Comparison of ENCODE assay signal across 19 cellular contexts in the genomic region with DNA sequence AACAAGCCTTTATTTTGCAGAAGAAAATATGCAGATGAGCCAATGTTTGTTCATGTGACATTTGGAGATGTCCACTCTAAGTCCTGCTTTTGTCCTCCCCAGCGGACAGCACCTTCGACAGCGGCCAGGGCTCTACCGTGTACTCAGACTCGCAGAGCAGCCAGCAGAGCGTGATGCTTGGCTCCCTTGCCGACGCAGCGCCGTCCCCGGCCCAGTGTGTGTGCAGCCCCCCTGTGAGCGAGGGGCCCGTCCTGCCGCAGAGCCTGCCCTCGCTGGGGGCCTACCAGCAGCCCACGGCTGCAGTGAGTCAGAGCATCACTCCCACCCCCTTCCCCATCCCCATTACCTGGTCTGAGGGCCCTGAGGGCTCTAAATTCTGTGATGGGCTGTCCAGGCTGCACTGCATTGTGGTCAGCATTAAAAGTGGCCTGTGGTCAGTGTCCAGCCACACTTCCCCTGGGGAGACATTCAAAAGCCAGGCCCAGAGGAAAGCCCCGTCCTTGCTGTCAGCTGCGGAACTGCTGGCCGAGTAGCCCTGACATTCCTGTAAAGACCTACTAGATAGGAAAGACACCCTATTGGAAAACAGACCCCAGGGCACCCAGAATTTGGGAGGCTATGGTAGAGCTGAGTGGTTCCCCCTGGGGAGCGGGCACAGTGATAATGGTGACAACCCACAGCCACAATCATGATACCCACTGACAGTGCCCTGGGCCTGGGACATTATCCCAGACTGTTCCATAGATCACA.
DNase-seq lines count a peak whose midpoint lies in the region; ATAC-seq and TF ChIP-seq lines count a peak whose summit lies in the region.
"Had no signal": no experiment of that assay in that cellular context is flagged by ENCODE, and none has a peak within 500 bp of the region (broad histone marks: within the 10 kb centered on the region; RNA-seq: fewer than 3 reads in every experiment).

No MANE protein-coding gene starts in this region.

- no TSS peak for BruUV-seq in IMR-90 (replicated peaks; lab: Mats Ljungman, UMichigan)

- CTCF ChIA-PET in IMR-90 (lab: Yijun Ruan, JAX) = no interaction called here
- CTCF ChIA-PET in activated CD4-positive, alpha-beta T cell treated with anti-CD3 and anti-CD28 coated beads, Interleukin-2, amount 10 ng/mL, durations not matched to agents 7 days and 5 days (lab: Charles Lee) = no interaction called here

- H3K4ac ChIP-seq in IMR-90 (ENCODE audit: low read depth, low read length) = no peak overlapping the region

- TF ChIP-seq CTCF in IMR-90 (conservative IDR thresholded peaks at IDR 0.05; ENCODE audit: low read depth, low read length) (no peak), left lung (IDR thresholded peaks at IDR 0.05) (no peak)

- no peak overlapping the region for H4K91ac ChIP-seq in IMR-90 (ENCODE audit: insufficient read depth, low read depth, low read length)

- no peak overlapping the region for H3K23ac ChIP-seq in IMR-90 (ENCODE audit: low read depth, low read length)

- DNase-seq in IMR-90 (no peak), cerebellum (ENCODE audit: low spot score) (peak; percentile 37), left lung (peak; percentile 18 to 71), sciatic nerve (ENCODE audit: low spot score) (peak; percentile 33), NCI-H1694 treated with DMSO at 0.1 percent for 48 hours (lab: John Stamatoyannopoulos, UW) (no peak)
- no peak for DNase-seq in activated CD4-positive, alpha-beta T cell treated with anti-CD3 and anti-CD28 coated beads, Interleukin-2, amount 10 ng/mL, durations not matched to agents 7 days and 5 days
- DNase-seq: CD4-positive, alpha-beta memory T cell; DND-41; GDM1; GM23248; KG1; NCI-H1092 treated with DMSO at 0.1 percent for 48 hours; NCI-H1694; NCI-H345; NCI-H526 treated with DMSO at 0.1 percent for 48 hours; OCI-M1; RPMI8226 had no signal

- no peaks in the 10 kb centered on the region for H3K79me1 ChIP-seq in IMR-90 (ENCODE audit: low read depth in 1 of 2, low read length in 2 of 2)

- dilution Hi-C loops in IMR-90 (cut with HindIII; ENCODE audit: low sequenced_read_pairs, unreplicated experiment) = no loop called here

- H2AK9ac ChIP-seq in IMR-90 (replicated peaks; ENCODE audit: low read depth, low read length, poor library complexity) = no peak overlapping the region

- TF ChIP-seq RAD21 in IMR-90 (IDR thresholded peaks at IDR 0.05; ENCODE audit: low read length) = no peak

- H3K27me3 Mint-ChIP-seq in activated CD4-positive, alpha-beta T cell treated with anti-CD3 and anti-CD28 coated beads, Interleukin-2, amount 10 ng/mL, durations not matched to agents 7 days and 5 days = no peaks in the 10 kb centered on the region
- H3K27me3 Mint-ChIP-seq: B cell; CD4-positive, alpha-beta memory T cell had no signal

- H2BK5ac ChIP-seq in IMR-90 (ENCODE audit: low read depth, low read length, poor library complexity, severe bottlenecking) = no peak overlapping the region

- no peak overlapping the region for H3K56ac ChIP-seq in IMR-90 (ENCODE audit: extremely low read depth, insufficient read depth, low read length)

- H3K9me3 ChIP-seq in IMR-90 (ENCODE audit: control insufficient read depth, insufficient read depth, low read length) (no peaks in the 10 kb centered on the region), left lung (no peaks in the 10 kb centered on the region)

- peak overlapping the region; percentile 43 for H2AFZ ChIP-seq in IMR-90 (replicated peaks; ENCODE audit: low read length, poor library complexity)
- H2AFZ ChIP-seq: GM23248 had no signal

- ATAC-seq in IMR-90 (ENCODE audit: low read depth) (no peak), left lung (no peak), sciatic nerve (no peak), GM21576 (IDR thresholded peaks at IDR 0.05; ENCODE audit: unreplicated experiment) (no peak)

- H3K4me1 Mint-ChIP-seq in activated CD4-positive, alpha-beta T cell treated with anti-CD3 and anti-CD28 coated beads, Interleukin-2, amount 10 ng/mL, durations not matched to agents 7 days and 5 days = no peaks in the 10 kb centered on the region
- H3K4me1 Mint-ChIP-seq: B cell; CD4-positive, alpha-beta memory T cell had no signal

- no peaks in the 10 kb centered on the region; the same call in 1 of the 2 replicates for H3K27me3 ChIP-seq in IMR-90 (ENCODE audit: control insufficient read depth, insufficient read depth, low read length)
- no peaks in the 10 kb centered on the region for H3K27me3 ChIP-seq in left lung

- H3K9me3 Mint-ChIP-seq in activated CD4-positive, alpha-beta T cell treated with anti-CD3 and anti-CD28 coated beads, Interleukin-2, amount 10 ng/mL, durations not matched to agents 7 days and 5 days = no peaks in the 10 kb centered on the region
- H3K9me3 Mint-ChIP-seq: CD4-positive, alpha-beta memory T cell had no signal

- H3K36me3 Mint-ChIP-seq in activated CD4-positive, alpha-beta T cell treated with anti-CD3 and anti-CD28 coated beads, Interleukin-2, amount 10 ng/mL, durations not matched to agents 7 days and 5 days (ENCODE audit: low read depth) = no peaks in the 10 kb centered on the region
- H3K36me3 Mint-ChIP-seq: CD4-positive, alpha-beta memory T cell had no signal

- no peaks in the 10 kb centered on the region; the same call in 1 of the 2 replicates for H3K9me1 ChIP-seq in IMR-90 (ENCODE audit: insufficient read depth, low read length)

- H2BK120ac ChIP-seq in IMR-90 (ENCODE audit: low read depth, low read length) = no peak overlapping the region

- H4K5ac ChIP-seq in IMR-90 (ENCODE audit: low read depth, low read length) = no peak overlapping the region

- H3K18ac ChIP-seq in IMR-90 (ENCODE audit: low read depth, low read length) = no peak overlapping the region

- no peak overlapping the region for H2BK20ac ChIP-seq in IMR-90 (ENCODE audit: low read depth, low read length)

- no peak overlapping the region for H4K8ac ChIP-seq in IMR-90 (ENCODE audit: low read depth in 2 of 2, low read length in 2 of 2)

- H3K14ac ChIP-seq in IMR-90 (replicated peaks; ENCODE audit: low read depth, low read length) = no peak overlapping the region

- in situ Hi-C loops in IMR-90 (cut with MboI; ENCODE audit: low sequenced_read_pairs) = no loop called here

- H2BK15ac ChIP-seq in IMR-90 (ENCODE audit: low read depth, low read length) = no peak overlapping the region

- H3K9ac ChIP-seq in IMR-90 (ENCODE audit: low read depth, low read length) = no peak overlapping the region
- H3K9ac ChIP-seq: GM23248 had no signal

- TF ChIP-seq POLR2A in IMR-90 (IDR thresholded peaks at IDR 0.05; ENCODE audit: low read depth, low read length) = no peak

- H3K36me3 ChIP-seq in IMR-90 (ENCODE audit: control insufficient read depth, insufficient read depth, low read length) = no peaks in the 10 kb centered on the region
- no peaks in the 10 kb centered on the region for H3K36me3 ChIP-seq in left lung

- intact Hi-C loops in IMR-90 (cut with micrococcal nuclease) (no loop called here), left lung (cut with DNase I) (no loop called here), sciatic nerve (cut with DNase I) (no loop called here)

- H3K27ac ChIP-seq in IMR-90 (ENCODE audit: insufficient read depth, low read length) (no peak overlapping the region), left lung (no peak overlapping the region)
- H3K27ac ChIP-seq: GM23248 had no signal

- no peak overlapping the region for H3K4me3 Mint-ChIP-seq in activated CD4-positive, alpha-beta T cell treated with anti-CD3 and anti-CD28 coated beads, Interleukin-2, amount 10 ng/mL, durations not matched to agents 7 days and 5 days
- H3K4me3 Mint-ChIP-seq: B cell; CD4-positive, alpha-beta memory T cell had no signal

- H3K4me3 ChIP-seq in IMR-90 (ENCODE audit: insufficient read depth, low read depth, low read length) (no peak overlapping the region), left lung (no peak overlapping the region)
- H3K4me3 ChIP-seq: GM23248 had no signal

- POLR2A ChIA-PET in IMR-90 (lab: Charles Lee; ENCODE audit: unreplicated experiment) = no interaction called here
- POLR2A ChIA-PET in activated CD4-positive, alpha-beta T cell treated with anti-CD3 and anti-CD28 coated beads, Interleukin-2, amount 10 ng/mL, durations not matched to agents 7 days and 5 days (lab: Charles Lee) = no interaction called here

- no peak overlapping the region for H3K27ac Mint-ChIP-seq in activated CD4-positive, alpha-beta T cell treated with anti-CD3 and anti-CD28 coated beads, Interleukin-2, amount 10 ng/mL, durations not matched to agents 7 days and 5 days
- H3K27ac Mint-ChIP-seq: B cell; CD4-positive, alpha-beta memory T cell had no signal

- H3K4me2 ChIP-seq in IMR-90 (ENCODE audit: low read depth, low read length) = no peak overlapping the region

- no peak overlapping the region for H2AK5ac ChIP-seq in IMR-90 (ENCODE audit: low read depth, low read length)

- H3K4me1 ChIP-seq in IMR-90 (ENCODE audit: control insufficient read depth, insufficient read depth, low read length) = no peaks in the 10 kb centered on the region
- no peaks in the 10 kb centered on the region for H3K4me1 ChIP-seq in left lung

- no peaks in the 10 kb centered on the region for H4K20me1 ChIP-seq in IMR-90 (ENCODE audit: insufficient read depth, low read length)

- no CpG with 5 or more reads among the region's 20 CpGs for WGBS in IMR-90 (ENCODE audit: extremely low coverage in 2 of 2, insufficient read length in 1 of 2), 2 experiments

TF ChIP-seq in IMR-90, 13 proteins besides CTCF, POLR2A, EP300 and RAD21 (continues in another document):
- TF ChIP-seq RFX5 (IDR thresholded peaks at IDR 0.05; ENCODE audit: low read depth, low read length) (no peak), SMC3 (IDR thresholded peaks at IDR 0.05; ENCODE audit: low read depth, low read length) (no peak), MXI1 (IDR thresholded peaks at IDR 0.05; ENCODE audit: borderline replicate concordance, low read depth, low read length) (no peak), CHD1 (IDR thresholded peaks at IDR 0.05; ENCODE audit: low read depth, low read length) (no peak), NFE2L2 (IDR thresholded peaks at IDR 0.05; ENCODE audit: low read depth, low read length) (no peak)
- TF ChIP-seq, protein P1, sequence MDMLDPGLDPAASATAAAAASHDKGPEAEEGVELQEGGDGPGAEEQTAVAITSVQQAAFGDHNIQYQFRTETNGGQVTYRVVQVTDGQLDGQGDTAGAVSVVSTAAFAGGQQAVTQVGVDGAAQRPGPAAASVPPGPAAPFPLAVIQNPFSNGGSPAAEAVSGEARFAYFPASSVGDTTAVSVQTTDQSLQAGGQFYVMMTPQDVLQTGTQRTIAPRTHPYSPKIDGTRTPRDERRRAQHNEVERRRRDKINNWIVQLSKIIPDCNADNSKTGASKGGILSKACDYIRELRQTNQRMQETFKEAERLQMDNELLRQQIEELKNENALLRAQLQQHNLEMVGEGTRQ (IDR thresholded peaks at IDR 0.05; ENCODE audit: low read depth, low read length) = no peak

Comparison
In these comparisons a context has a peak if more than half of its experiments do, and no peak if none do; other contexts are left out.
1. DNase-seq: peak in cerebellum (single experiment), left lung (2 of 2) and sciatic nerve (single experiment); none in IMR-90 (single experiment), NCI-H1694 treated with DMSO at 0.1 percent for 48 hours (single experiment) and activated CD4-positive, alpha-beta T cell treated with anti-CD3 and anti-CD28 coated beads, Interleukin-2, amount 10 ng/mL, durations not matched to agents 7 days and 5 days (single experiment).